Comparison of ENCODE assay signal across 21 cellular contexts in the genomic region with DNA sequence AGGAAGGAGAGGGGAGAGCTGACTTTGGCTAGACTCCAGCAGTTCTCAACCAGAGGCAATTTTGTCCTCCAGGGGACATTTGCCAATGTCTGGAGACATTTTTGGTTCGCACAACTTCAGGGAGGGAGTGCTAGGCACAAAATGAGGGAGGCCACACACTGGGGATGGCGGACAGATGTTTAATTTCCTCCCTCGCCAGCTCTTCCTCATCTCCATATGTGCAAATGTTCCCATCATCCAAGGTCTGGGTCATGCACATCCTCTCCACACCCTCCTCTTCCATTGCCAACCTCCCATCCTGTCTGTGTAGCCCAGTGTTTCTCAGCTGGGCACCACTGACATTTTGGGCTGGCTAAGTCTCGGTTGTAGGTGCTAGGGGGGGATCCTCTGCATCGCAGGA. TPM values are rescaled to one million over a fixed set of nuclear protein-coding genes. Genes with fewer than 3 reads are reported as not detected.
DNase-seq lines count a peak whose midpoint lies in the region; ATAC-seq and TF ChIP-seq lines count a peak whose summit lies in the region.
"Had no signal": no experiment of that assay in that cellular context is flagged by ENCODE, and none has a peak within 500 bp of the region (broad histone marks: within the 10 kb centered on the region; RNA-seq: fewer than 3 reads in every experiment).

No MANE protein-coding gene starts in this region.

- H3K9me3 ChIP-seq in HEK293 (ENCODE audit: control insufficient read depth, insufficient read depth, low read depth, low read length) = no peaks in the 10 kb centered on the region
- H3K9me3 ChIP-seq in esophagus muscularis mucosa = no peaks in the 10 kb centered on the region
- H3K9me3 ChIP-seq: BLaER1 treated with 17β-estradiol and CSF1 and Interleukin-3, amounts not matched to agents 10 nM and 100 nM; SJSA1 had no signal

- H3K36me3 ChIP-seq in HEK293 (ENCODE audit: control insufficient read depth in 2 of 2, insufficient read depth in 1 of 2, low read length in 2 of 2) = no peaks in the 10 kb centered on the region
- H3K36me3 ChIP-seq in esophagus muscularis mucosa = no peaks in the 10 kb centered on the region
- H3K36me3 ChIP-seq: BLaER1 treated with 17β-estradiol and CSF1 and Interleukin-3, amounts not matched to agents 10 nM and 100 nM; SJSA1 had no signal

- CTCF ChIA-PET in HEK293 (lab: Yijun Ruan, JAX) = interaction anchor here (0.6 kb wide), 1 partner anchor 70 kb away, joined by 3 read pairs; no protein-coding TSS in a partner anchor

- H3K4me3 ChIP-seq in HEK293 (ENCODE audit: low read depth, low read length) (no peak overlapping the region), esophagus muscularis mucosa (no peak overlapping the region)
- H3K4me3 ChIP-seq: BLaER1 treated with 17β-estradiol and CSF1 and Interleukin-3, amounts not matched to agents 10 nM and 100 nM; SJSA1 had no signal

- H3K27ac ChIP-seq in HEK293 (ENCODE audit: extremely low read depth, low read depth, low read length) (no peak overlapping the region), esophagus muscularis mucosa (replicated peaks in 1 of 4) (no peak overlapping the region), substantia nigra (ENCODE audit: low read depth, low read length, poor library complexity, severe bottlenecking) (peak overlapping the region; percentile 67)
- H3K27ac ChIP-seq: BLaER1 treated with 17β-estradiol and CSF1 and Interleukin-3, amounts not matched to agents 10 nM and 100 nM; KMS-11; SJSA1 had no signal

- intact Hi-C loops in esophagus muscularis mucosa (cut with DNase I) = no loop called here

- DNase-seq in RPMI7951 (ENCODE audit: low read depth) = peak; percentile 57
- DNase-seq in esophagus muscularis mucosa (ENCODE audit: extremely low spot score) = peak; percentile 68
- DNase-seq in substantia nigra (lab: John Stamatoyannopoulos, UW) = no peak
- DNase-seq in epidermal melanocyte (ENCODE audit: insufficient read length, low spot score) = no peak
- DNase-seq: CD8-positive, alpha-beta T cell; EL; GOT3; NCI-H1417 treated with DMSO at 0.1 percent for 48 hours; NCI-H187 treated with DMSO at 0.1 percent for 48 hours; NCI-H226; NCI-H524 treated with DMSO at 0.1 percent for 48 hours; SW 1271 had no signal

- H3K4me1 ChIP-seq in HEK293 (ENCODE audit: control insufficient read depth, insufficient read depth, low read length) = no peaks in the 10 kb centered on the region
- no peaks in the 10 kb centered on the region for H3K4me1 ChIP-seq in esophagus muscularis mucosa

- POLR2A ChIA-PET in HEK293 (lab: Yijun Ruan, JAX) = no interaction called here

- no peak for TF ChIP-seq POLR2A in esophagus muscularis mucosa (IDR thresholded peaks at IDR 0.05; ENCODE audit: low read depth)

- ATAC-seq in HG03442 (IDR thresholded peaks at IDR 0.05; ENCODE audit: unreplicated experiment) (no peak), HG03095 (IDR thresholded peaks at IDR 0.05; ENCODE audit: unreplicated experiment) (no peak)
- ATAC-seq: CD8-positive, alpha-beta T cell; HCT116; HepG2; Panc1 had no signal

- TF ChIP-seq CTCF in HEK293 (tag by site-specific recombination; IDR thresholded peaks at IDR 0.05) (no peak), esophagus muscularis mucosa (IDR thresholded peaks at IDR 0.05) (no peak)

- TF ChIP-seq EP300 in esophagus muscularis mucosa (IDR thresholded peaks at IDR 0.05) = no peak

- WGBS in esophagus muscularis mucosa = 72% methylated on average over 5 of the region's 5 CpGs

- no peaks in the 10 kb centered on the region for H3K27me3 ChIP-seq in esophagus muscularis mucosa
- H3K27me3 ChIP-seq: SJSA1 had no signal

TF ChIP-seq in HEK293, 187 proteins besides CTCF, POLR2A, EP300 and RAD21:
- TF ChIP-seq GLIS1 (tag by site-specific recombination; IDR thresholded peaks at IDR 0.05) = 0 out of 2 replicates have a peak, but pooled peaks have one; percentile 9
- TF ChIP-seq, protein P1, sequence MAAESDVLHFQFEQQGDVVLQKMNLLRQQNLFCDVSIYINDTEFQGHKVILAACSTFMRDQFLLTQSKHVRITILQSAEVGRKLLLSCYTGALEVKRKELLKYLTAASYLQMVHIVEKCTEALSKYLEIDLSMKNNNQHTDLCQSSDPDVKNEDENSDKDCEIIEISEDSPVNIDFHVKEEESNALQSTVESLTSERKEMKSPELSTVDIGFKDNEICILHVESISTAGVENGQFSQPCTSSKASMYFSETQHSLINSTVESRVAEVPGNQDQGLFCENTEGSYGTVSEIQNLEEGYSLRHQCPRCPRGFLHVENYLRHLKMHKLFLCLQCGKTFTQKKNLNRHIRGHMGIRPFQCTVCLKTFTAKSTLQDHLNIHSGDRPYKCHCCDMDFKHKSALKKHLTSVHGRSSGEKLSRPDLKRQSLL (tag by site-specific recombination; IDR thresholded peaks at IDR 0.05) = no peak
TF ChIP-seq in HEK293: peak in this region for 1.

RNA-seq across cellular contexts. Expression of a gene that starts 50.7 kb away (rescaled TPM):
- 0.12 TPM in 1 of 2 replicates, not detected in the other for total RNA-seq in RPMI7951 (2014; rRNA removed; shearing (Covaris generic))
- total RNA-seq in esophagus muscularis mucosa = 1 to 10 TPM in 1 of 4 donors, under 1 TPM in 3; 0.42 to 1.3 (median 0.58) TPM
- total RNA-seq: CD8-positive, alpha-beta T cell; HepG2; SJSA1 had no signal

Comparison
In these comparisons a context has a peak if more than half of its experiments do, and no peak if none do; other contexts are left out.
1. DNase-seq: peak in RPMI7951 (single experiment) and esophagus muscularis mucosa (single experiment); none in substantia nigra (0 of 49) and epidermal melanocyte (single experiment).